In the genomic region with DNA sequence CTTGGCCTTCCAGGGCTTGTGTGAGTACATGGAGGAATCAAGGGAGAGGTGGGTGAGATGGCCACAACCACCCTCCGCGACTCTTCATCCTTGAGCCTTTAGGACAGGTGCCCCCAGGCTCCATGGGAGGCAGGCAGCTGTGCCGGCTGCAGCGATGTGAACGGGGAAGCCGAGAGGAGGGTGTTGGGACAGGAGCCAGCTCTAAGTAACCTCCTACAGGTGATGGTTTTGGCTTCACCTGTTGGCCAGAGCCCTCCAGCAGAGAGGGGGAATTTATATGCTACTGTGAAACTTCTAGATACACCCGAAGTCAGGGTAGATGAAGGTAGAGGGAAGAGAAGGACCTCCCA, we compare ENCODE assay signal across 9 cellular contexts.
DNase-seq lines count a peak whose midpoint lies in the region; ATAC-seq and TF ChIP-seq lines count a peak whose summit lies in the region.
"Had no signal": no experiment of that assay in that cellular context is flagged by ENCODE, and none has a peak within 500 bp of the region (broad histone marks: within the 10 kb centered on the region; RNA-seq: fewer than 3 reads in every experiment).

No MANE protein-coding gene starts in this region.

- POLR2A ChIA-PET in HCT116 (lab: Charles Lee) = interaction anchor here (0.7 to 5.2 kb wide), 21 partner anchors 9 to 274 kb away, joined by 3 to 41 read pairs (median 5); a partner anchor contains a TSS
- POLR2A ChIA-PET in PC-3 (lab: Charles Lee; ENCODE audit: unreplicated experiment) = interaction anchor here (0.6 to 1.8 kb wide), 18 partner anchors 10 to 186 kb away, joined by 3 to 15 read pairs (median 6); a partner anchor contains a TSS

- BruUV-seq in HCT116 (replicated peaks; lab: Mats Ljungman, UMichigan) = TSS peak; percentile 55
- BruUV-seq in PC-3 (replicated peaks; lab: Mats Ljungman, UMichigan) = TSS peak; percentile 52

- no peak for DNase-seq in HCT116 (ENCODE audit: low read depth, low spot score)
- DNase-seq in PC-3 = no peak
- DNase-seq in Peyer's patch = no peak
- DNase-seq in germinal center (ENCODE audit: low spot score) = no peak
- DNase-seq: activated effector memory CD4-positive, alpha-beta T cell treated with Interleukin-2 at 50 U/mL for 16 hours; NCI-H446 had no signal

- H3K4me1 ChIP-seq in HCT116 (ENCODE audit: control insufficient read depth in 1 of 2, insufficient read depth in 2 of 2, low read length in 2 of 2) = peaks cover 95 to 97% of the 10 kb centered on the region in 2 experiments
- H3K4me1 ChIP-seq in PC-3 (ENCODE audit: insufficient read depth, low read length) = peaks cover 90% of the 10 kb centered on the region
- H3K4me1 ChIP-seq in duodenal mucosa (ENCODE audit: control insufficient read depth in 1 of 2, insufficient read depth in 2 of 2, low read length in 2 of 2) = peaks cover 39 to 68% of the 10 kb centered on the region in 2 donors
- peaks cover 22 to 60% (median 27%) of the 10 kb centered on the region in 3 donors for H3K4me1 ChIP-seq in skeletal muscle tissue (ENCODE audit: control insufficient read depth in 3 of 3, insufficient read depth in 3 of 3, low read length in 3 of 3)
- peaks cover 0 to 36% (median 2%) of the 10 kb centered on the region in 4 donors for H3K4me1 ChIP-seq in Peyer's patch

- H3K9me2 ChIP-seq in HCT116 (ENCODE audit: insufficient read depth) = no peaks in the 10 kb centered on the region
- no peaks in the 10 kb centered on the region for H3K9me2 ChIP-seq in PC-3 (replicated peaks; ENCODE audit: low read length)

- TF ChIP-seq CTCF in HCT116 (IDR thresholded peaks at IDR 0.05 in 2 of 3, conservative IDR thresholded peaks at IDR 0.05 in 1 of 3; ENCODE audit: borderline replicate concordance in 1 of 3, insufficient read depth in 1 of 3, low read depth in 2 of 3, low read length in 2 of 3) (no peak), PC-3 (conservative IDR thresholded peaks at IDR 0.05; ENCODE audit: low read depth, low read length) (no peak), Peyer's patch (IDR thresholded peaks at IDR 0.05) (no peak)

- RAD21 ChIA-PET in HCT116 (lab: Charles Lee; ENCODE audit: low non-redundant PET in 1 of 2, low total read pairs in 2 of 2, uncharacterized antibody in 2 of 2, unreplicated experiment in 2 of 2) = interaction anchor here (0.8 to 1.5 kb wide), 3 partner anchors 26 to 199 kb away, joined by 3 to 5 read pairs (median 5); a partner anchor contains a TSS

- TF ChIP-seq POLR2A in HCT116 (IDR thresholded peaks at IDR 0.05; ENCODE audit: borderline replicate concordance, extremely low read depth, insufficient read depth, insufficient read length) = no peak
- no peak for TF ChIP-seq POLR2A in Peyer's patch (IDR thresholded peaks at IDR 0.05)

- H3K27ac ChIP-seq in HCT116 (ENCODE audit: low read depth, low read length) (peak overlapping the region; percentile 97), PC-3 (ENCODE audit: low read length) (peak overlapping the region; percentile 96), duodenal mucosa (ENCODE audit: low read depth, low read length) (peak overlapping the region; percentile 51), skeletal muscle tissue (ENCODE audit: low read depth, low read length) (peak overlapping the region; percentile 88), Peyer's patch (no peak overlapping the region)

- H3F3A ChIP-seq in PC-3 (ENCODE audit: low read length, unreplicated experiment) = peaks cover 30% of the 10 kb centered on the region

- H3K4me2 ChIP-seq in HCT116 (ENCODE audit: low read length) (peak overlapping the region; percentile 76), PC-3 (ENCODE audit: low read length) (peak overlapping the region; percentile 68)

- H3K4me3 ChIP-seq in HCT116 (replicated peaks in 1 of 2; ENCODE audit: low read depth in 1 of 2, low read length in 2 of 2) (peak overlapping the region; percentile 2 to 40; a peak in 3 of 4 replicates), PC-3 (ENCODE audit: low read length) (peak overlapping the region; percentile 14; the same call in 1 of the 2 replicates), duodenal mucosa (ENCODE audit: low read depth in 1 of 2, low read length in 2 of 2) (no peak overlapping the region), skeletal muscle tissue (ENCODE audit: low read length in 3 of 3) (no peak overlapping the region), Peyer's patch (no peak overlapping the region)

- no peaks in the 10 kb centered on the region for H4K20me1 ChIP-seq in HCT116 (ENCODE audit: insufficient read depth)
- no peaks in the 10 kb centered on the region for H4K20me1 ChIP-seq in PC-3 (ENCODE audit: low read length)

- H2AFZ ChIP-seq in HCT116 (ENCODE audit: low read depth, low read length, poor library complexity, severe bottlenecking) (no peak overlapping the region), PC-3 (ENCODE audit: low read length) (no peak overlapping the region)

- CTCF ChIA-PET in HCT116 (lab: Charles Lee) (interaction anchor here (0.7 to 1.3 kb wide), 4 partner anchors 85 to 274 kb away, joined by 3 to 4 read pairs (median 4); no protein-coding TSS in a partner anchor), PC-3 (lab: Charles Lee) (interaction anchor here (0.5 to 1.3 kb wide), 10 partner anchors 9 to 268 kb away, joined by 3 to 12 read pairs (median 4); no protein-coding TSS in a partner anchor)

- H3K9ac ChIP-seq in HCT116 (ENCODE audit: low read length) (peak overlapping the region; percentile 63), PC-3 (ENCODE audit: low read length) (peak overlapping the region; percentile 94), duodenal mucosa (ENCODE audit: low read depth in 1 of 2, low read length in 2 of 2) (no peak overlapping the region), skeletal muscle tissue (ENCODE audit: low read depth in 1 of 3, low read length in 3 of 3) (no peak overlapping the region)

- intact Hi-C loops in HCT116 (cut with micrococcal nuclease) (loop anchor here (1.0 to 5.0 kb wide), 3 partner anchors 38 to 132 kb away; a partner anchor contains a TSS), PC-3 (cut with micrococcal nuclease) (loop anchor here (2.0 to 10.0 kb wide), 2 partner anchors 38 to 442 kb away; no protein-coding TSS in a partner anchor)

- H3K36me3 ChIP-seq in HCT116 (ENCODE audit: control insufficient read depth in 1 of 2, insufficient read depth in 2 of 2, low read length in 2 of 2) (no peaks in the 10 kb centered on the region), PC-3 (ENCODE audit: low read depth, low read length) (no peaks in the 10 kb centered on the region), duodenal mucosa (ENCODE audit: control insufficient read depth in 1 of 2, insufficient read depth in 2 of 2, low read length in 2 of 2) (no peaks in the 10 kb centered on the region), skeletal muscle tissue (ENCODE audit: control insufficient read depth in 3 of 3, insufficient read depth in 3 of 3, low read length in 3 of 3) (no peaks in the 10 kb centered on the region), Peyer's patch (no peaks in the 10 kb centered on the region)

- TF ChIP-seq RAD21 in HCT116 (IDR thresholded peaks at IDR 0.05; ENCODE audit: low read depth) = no peak

- H3K79me2 ChIP-seq in HCT116 (ENCODE audit: insufficient read depth, low read length) (no peaks in the 10 kb centered on the region), PC-3 (ENCODE audit: low read length) (peaks cover 15% of the 10 kb centered on the region)

- H3K9me3 ChIP-seq in HCT116 (ENCODE audit: control insufficient read depth in 1 of 2, insufficient read depth in 1 of 2, low read depth in 1 of 2, low read length in 2 of 2) (no peaks in the 10 kb centered on the region), PC-3 (ENCODE audit: low read length) (no peaks in the 10 kb centered on the region), duodenal mucosa (ENCODE audit: control insufficient read depth in 1 of 2, low read length in 2 of 2) (no peaks in the 10 kb centered on the region), skeletal muscle tissue (ENCODE audit: control insufficient read depth in 3 of 3, low read length in 3 of 3) (no peaks in the 10 kb centered on the region), Peyer's patch (no peaks in the 10 kb centered on the region)

- H3K27me3 ChIP-seq in HCT116 (ENCODE audit: insufficient read depth, low read length) (no peaks in the 10 kb centered on the region), PC-3 (ENCODE audit: low read length) (no peaks in the 10 kb centered on the region), duodenal mucosa (ENCODE audit: control insufficient read depth in 1 of 2, insufficient read depth in 2 of 2, low read length in 2 of 2) (no peaks in the 10 kb centered on the region), skeletal muscle tissue (ENCODE audit: control insufficient read depth in 3 of 3, insufficient read depth in 3 of 3, low read length in 3 of 3) (no peaks in the 10 kb centered on the region), Peyer's patch (no peaks in the 10 kb centered on the region)

- ATAC-seq in HCT116 = peak; percentile 41
- no peak for ATAC-seq in PC-3
- ATAC-seq in HG02588 (IDR thresholded peaks at IDR 0.05; ENCODE audit: unreplicated experiment) = no peak

TF ChIP-seq in HCT116, 20 proteins besides CTCF, POLR2A, EP300 and RAD21:
- TF ChIP-seq ELF1 (IDR thresholded peaks at IDR 0.05; ENCODE audit: borderline replicate concordance, low read depth) (no peak), EZH2 (IDR thresholded peaks at IDR 0.05) (no peak), EZH2phosphoT487 (IDR thresholded peaks at IDR 0.05; ENCODE audit: borderline replicate concordance) (no peak), EGR1 (IDR thresholded peaks at IDR 0.05; ENCODE audit: low read depth) (no peak), TCF7L2 (IDR thresholded peaks at IDR 0.05; ENCODE audit: borderline replicate concordance, extremely low read depth, insufficient read depth, insufficient read length) (no peak)

Comparison
In these comparisons a context has a peak if more than half of its experiments do, and no peak if none do; other contexts are left out.
1. H3K27ac ChIP-seq: peak in HCT116 (single experiment), PC-3 (single experiment), duodenal mucosa (single experiment) and skeletal muscle tissue (single experiment); none in Peyer's patch (0 of 4).
2. H3K4me3 ChIP-seq: peak in HCT116 (2 of 2) and PC-3 (single experiment); none in duodenal mucosa (0 of 2), skeletal muscle tissue (0 of 3) and Peyer's patch (0 of 4).
3. H3K9ac ChIP-seq: peak in HCT116 (single experiment) and PC-3 (single experiment); none in duodenal mucosa (0 of 2) and skeletal muscle tissue (0 of 3).